ENCODE assay signal across 8 cellular contexts in genomic region chr10:44878704-44879530, GRCh38. TPM values are rescaled to one million over a fixed set of nuclear protein-coding genes. Genes with fewer than 3 reads are reported as not detected.
DNase-seq lines count a peak whose midpoint lies in the region; ATAC-seq and TF ChIP-seq lines count a peak whose summit lies in the region.

No MANE protein-coding gene starts in this region.

- no peak for TF ChIP-seq POLR2A in lower leg skin (IDR thresholded peaks at IDR 0.05)

- ATAC-seq in HG03039 (IDR thresholded peaks at IDR 0.05; ENCODE audit: unreplicated experiment), result peak; percentile 75

- DNase-seq in GM10266 (ENCODE audit: extremely low spot score) (peak; percentile 79), NCI-H510A (lab: John Stamatoyannopoulos, UW) (peak; percentile 52), lower leg skin (ENCODE audit: low spot score in 2 of 2) (peak; percentile 75 to 96), A172 (ENCODE audit: low spot score) (no peak)
- peak; percentile 35 to 53 for DNase-seq in activated CD8-positive, alpha-beta memory T cell treated with anti-CD3 and anti-CD28 coated beads for 1 hour (ENCODE audit: extremely low read depth in 1 of 2, low read depth in 1 of 2)
- DNase-seq in effector CD4-positive, alpha-beta T cell, result peak; percentile 53
- DNase-seq in stimulated activated CD4-positive, alpha-beta T cell treated with anti-CD3 and anti-CD28 coated beads, Interleukin-2, amount 100 ng/mL, for 4 hours (ENCODE audit: low read depth), result peak; percentile 67

- WGBS in lower leg skin, 2 donors, result 3 to 5% methylated on average over 30 of the region's 30 CpGs

- H3K4me3 ChIP-seq in lower leg skin (ENCODE audit: low read depth, poor library complexity, severe bottlenecking), result no peak overlapping the region

- intact Hi-C loops in lower leg skin (cut with DNase I; ENCODE audit: low total_unique reads), result no loop called here

- TF ChIP-seq CTCF in GM10266 (IDR thresholded peaks at IDR 0.05; ENCODE audit: control insufficient read depth, insufficient read depth, low read depth, missing control alignments) (no peak), lower leg skin (IDR thresholded peaks at IDR 0.05) (no peak)

RNA-seq across cellular contexts. Expression of gene TMEM72, which starts 32.2 kb away (rescaled TPM):
- total RNA-seq in lower leg skin, result not detected
- not detected in 2 replicates for total RNA-seq in A172 (2014; rRNA removed; shearing (Covaris generic))
